In the genomic region with DNA sequence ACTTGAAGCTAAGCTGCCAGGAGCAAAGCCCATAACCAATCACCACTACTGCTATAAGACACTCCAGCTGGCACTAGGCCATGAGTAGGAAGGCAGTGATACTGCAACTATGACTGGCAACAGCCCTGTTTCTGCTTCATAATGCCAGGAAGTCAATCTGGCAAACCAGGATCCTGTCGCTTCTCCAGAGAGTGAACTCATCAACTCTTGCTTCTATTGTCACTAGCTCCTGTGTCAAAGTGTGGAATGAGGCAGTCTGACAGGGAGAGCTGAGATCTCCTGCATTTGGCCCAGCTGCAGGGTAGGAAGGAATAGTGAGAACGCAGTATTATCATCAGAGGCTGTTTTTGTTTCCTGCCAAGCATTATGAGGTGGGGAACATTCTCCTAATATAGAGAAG, we compare ENCODE assay signal across 17 cellular contexts.
DNase-seq lines count a peak whose midpoint lies in the region; ATAC-seq and TF ChIP-seq lines count a peak whose summit lies in the region.
"Had no signal": no experiment of that assay in that cellular context is flagged by ENCODE, and none has a peak within 500 bp of the region (broad histone marks: within the 10 kb centered on the region; RNA-seq: fewer than 3 reads in every experiment).

No MANE protein-coding gene starts in this region.

- TF ChIP-seq CTCF in AG10803 (conservative IDR thresholded peaks at IDR 0.05; ENCODE audit: low read length) (no peak), hepatocyte (IDR thresholded peaks at IDR 0.05; ENCODE audit: poor library complexity) (no peak)

- no peaks in the 10 kb centered on the region for H3K9me2 ChIP-seq in hepatocyte (replicated peaks; ENCODE audit: insufficient read depth)

- H4K12ac ChIP-seq in trophoblast cell (ENCODE audit: low read depth, low read length): no peak overlapping the region

- no peak overlapping the region for H3K4me3 ChIP-seq in AG10803 (ENCODE audit: low read length)
- no peak overlapping the region for H3K4me3 ChIP-seq in hepatocyte
- H3K4me3 ChIP-seq in trophoblast cell (ENCODE audit: low read depth, low read length): no peak overlapping the region
- H3K4me3 ChIP-seq: colonic mucosa, lower lobe of right lung had no signal

- no peak for ATAC-seq in GM18861 (IDR thresholded peaks at IDR 0.05; ENCODE audit: unreplicated experiment)
- ATAC-seq: lower lobe of right lung had no signal

- H3K36me3 ChIP-seq in hepatocyte (replicated peaks; ENCODE audit: insufficient read depth, low read depth) (no peaks in the 10 kb centered on the region), trophoblast cell (ENCODE audit: control insufficient read depth in 1 of 2, insufficient read depth in 2 of 2, low read length in 2 of 2) (no peaks in the 10 kb centered on the region)
- H3K36me3 ChIP-seq: colonic mucosa, lower lobe of right lung had no signal

- H4K20me1 ChIP-seq in hepatocyte (ENCODE audit: insufficient read depth, poor library complexity, severe bottlenecking): no peaks in the 10 kb centered on the region

- no peak overlapping the region for H4K8ac ChIP-seq in trophoblast cell (ENCODE audit: low read depth, low read length)

- no peak overlapping the region for H2BK12ac ChIP-seq in trophoblast cell (ENCODE audit: low read length)

- no peaks in the 10 kb centered on the region for H3K27me3 ChIP-seq in hepatocyte
- no peaks in the 10 kb centered on the region for H3K27me3 ChIP-seq in trophoblast cell (ENCODE audit: insufficient read depth, low read length)
- H3K27me3 ChIP-seq: colonic mucosa had no signal

- H3K9me3 ChIP-seq in hepatocyte (ENCODE audit: low read depth): no peaks in the 10 kb centered on the region
- H3K9me3 ChIP-seq in trophoblast cell (ENCODE audit: insufficient read depth, low read depth, low read length): no peaks in the 10 kb centered on the region
- H3K9me3 ChIP-seq: colonic mucosa, lower lobe of right lung had no signal

- no peaks in the 10 kb centered on the region for H3K4me1 ChIP-seq in hepatocyte (ENCODE audit: insufficient read depth)
- no peaks in the 10 kb centered on the region for H3K4me1 ChIP-seq in trophoblast cell (ENCODE audit: control insufficient read depth in 1 of 2, insufficient read depth in 2 of 2, low read length in 2 of 2)
- H3K4me1 ChIP-seq: colonic mucosa, lower lobe of right lung had no signal

- H3K14ac ChIP-seq in trophoblast cell (ENCODE audit: low read length): no peak overlapping the region

- no peak overlapping the region for H3K4me2 ChIP-seq in hepatocyte
- no peak overlapping the region for H3K4me2 ChIP-seq in trophoblast cell (ENCODE audit: low read length)

- no peaks in the 10 kb centered on the region for H3K79me2 ChIP-seq in hepatocyte
- H3K79me2 ChIP-seq in trophoblast cell (ENCODE audit: control insufficient read depth, insufficient read depth, low read length, poor library complexity): no peaks in the 10 kb centered on the region
- H3K79me2 ChIP-seq: parathyroid adenoma had no signal

- DNase-seq in AG10803 (ENCODE audit: low read depth) (peak; percentile 22), LHCN-M2 (ENCODE audit: low read depth) (peak; percentile 27), cerebellum (ENCODE audit: low spot score) (peak; percentile 58), hepatocyte (ENCODE audit: low spot score) (peak; percentile 18), trophoblast cell (no peak), NCI-H187 treated with DMSO at 0.1 percent for 48 hours (lab: John Stamatoyannopoulos, UW) (no peak), ACHN (no peak)
- DNase-seq: activated CD4-positive, alpha-beta memory T cell treated with anti-CD3 and anti-CD28 coated beads for 36 hours; activated effector memory CD4-positive, alpha-beta T cell treated with anti-CD3 and anti-CD28 coated beads, Interleukin-2, amount 50 U/mL, for 16 hours; CD4-positive, CD25-positive, alpha-beta regulatory T cell; colonic mucosa; lower lobe of right lung; NCI-H1436 treated with DMSO at 0.1 percent for 48 hours; stimulated activated CD4-positive, alpha-beta T cell treated with anti-CD3 and anti-CD28 coated beads, Interleukin-2, amount 100 ng/mL, for 48 hours; stimulated activated naive CD4-positive, alpha-beta T cell treated with Interleukin-2 at 50 U/mL for 16 hours had no signal

- no peak overlapping the region for H3K23ac ChIP-seq in trophoblast cell (ENCODE audit: low read length)

- H2AFZ ChIP-seq in hepatocyte (no peak overlapping the region), trophoblast cell (ENCODE audit: insufficient read depth, low read length, poor library complexity) (no peak overlapping the region)
- H2AFZ ChIP-seq: parathyroid adenoma had no signal

- H3K79me1 ChIP-seq in trophoblast cell (ENCODE audit: low read length): no peaks in the 10 kb centered on the region

- no peak overlapping the region for H2BK5ac ChIP-seq in trophoblast cell (ENCODE audit: low read depth, low read length, poor library complexity)

- no peak overlapping the region for H3K18ac ChIP-seq in trophoblast cell (ENCODE audit: low read length)

- H3K27ac ChIP-seq in hepatocyte (no peak overlapping the region), trophoblast cell (ENCODE audit: low read depth, low read length) (no peak overlapping the region)
- H3K27ac ChIP-seq: colonic mucosa, lower lobe of right lung, parathyroid adenoma had no signal

- WGBS in hepatocyte (ENCODE audit: low lambda C conversion rate, missing lambda C conversion rate): 79% methylated on average over 2 of the region's 2 CpGs
- no CpG with 5 or more reads among the region's 2 CpGs for WGBS in trophoblast cell (ENCODE audit: extremely low coverage, insufficient coverage, insufficient read length)

- H4K91ac ChIP-seq in trophoblast cell (ENCODE audit: low read depth, low read length): no peak overlapping the region

- H3K9ac ChIP-seq in trophoblast cell (ENCODE audit: low read length): no peak overlapping the region
- H3K9ac ChIP-seq: parathyroid adenoma had no signal

- H2AK5ac ChIP-seq in trophoblast cell (ENCODE audit: low read length): no peak overlapping the region

- in situ Hi-C loops in ACHN (cut with HindIII; ENCODE audit: low pct_ligation_motif_present, low pct_unique_long_range_greater_than_20kb, low sequenced_read_pairs): no loop called here

- no peak overlapping the region for H3K4ac ChIP-seq in trophoblast cell (ENCODE audit: low read depth, low read length)

- no peak overlapping the region for H2BK120ac ChIP-seq in trophoblast cell (ENCODE audit: insufficient read depth, low read length, poor library complexity)

Comparison
In these comparisons a context has a peak if more than half of its experiments do, and no peak if none do; other contexts are left out.
1. DNase-seq: peak in AG10803 (single experiment), LHCN-M2 (single experiment), cerebellum (single experiment) and hepatocyte (single experiment); none in trophoblast cell (0 of 2), NCI-H187 treated with DMSO at 0.1 percent for 48 hours (single experiment) and ACHN (single experiment).